ENCODE assay signal across 8 cellular contexts in genomic region chr22:50525991-50526848, GRCh38. TPM values are rescaled to one million over a fixed set of nuclear protein-coding genes. Genes with fewer than 3 reads are reported as not detected.
DNase-seq lines count a peak whose midpoint lies in the region; ATAC-seq and TF ChIP-seq lines count a peak whose summit lies in the region.

No MANE protein-coding gene starts in this region.

- in situ Hi-C loops in transverse colon (cut with MboI; ENCODE audit: low pct_ligation_motif_present in 1 of 4, low pct_unique_long_range_greater_than_20kb in 1 of 4, low sequenced_read_pairs in 3 of 4), result no loop called here

- H3K4me1 ChIP-seq in SJSA1 (replicated peaks) (peaks cover 43% of the 10 kb centered on the region), transverse colon (peaks cover 14 to 58% (median 47%) of the 10 kb centered on the region in 4 donors)

- TF ChIP-seq CTCF in osteocyte (IDR thresholded peaks at IDR 0.05) (peak; percentile 75), transverse colon (IDR thresholded peaks at IDR 0.05) (peak; percentile 37 to 76 (median 69))

- no peak for TF ChIP-seq POLR2A in transverse colon (IDR thresholded peaks at IDR 0.05)

- peak overlapping the region; percentile 63 for H3K27ac ChIP-seq in SJSA1
- peak overlapping the region; percentile 95 to 99 (median 98) for H3K27ac ChIP-seq in transverse colon

- H3K9me3 ChIP-seq in SJSA1 (replicated peaks) (peaks cover 17% of the 10 kb centered on the region), transverse colon (no peaks in the 10 kb centered on the region)

- H3K27me3 Mint-ChIP-seq in osteocyte (ENCODE audit: unreplicated experiment), result no peaks in the 10 kb centered on the region

- no peaks in the 10 kb centered on the region for H3K9me3 Mint-ChIP-seq in osteocyte (ENCODE audit: unreplicated experiment)

- peak overlapping the region; percentile 68 for H3K27ac Mint-ChIP-seq in osteocyte (ENCODE audit: unreplicated experiment)

- intact Hi-C loops in transverse colon (cut with DNase I; ENCODE audit: low total_unique reads), result no loop called here

- H3K36me3 ChIP-seq in SJSA1 (peaks cover 42% of the 10 kb centered on the region), transverse colon (peaks cover 0 to 11% (median 0%) of the 10 kb centered on the region in 4 donors)

- H3K4me3 ChIP-seq in SJSA1 (peak overlapping the region; percentile 53), transverse colon (peak overlapping the region; percentile 58 to 86 (median 74))

- TF ChIP-seq RAD21 in Ishikawa (IDR thresholded peaks at IDR 0.05; ENCODE audit: low read depth), result peak; percentile 8; the same call in 1 of the 2 replicates

- H3K27me3 ChIP-seq in SJSA1 (replicated peaks) (peaks cover 17% of the 10 kb centered on the region), transverse colon (no peaks in the 10 kb centered on the region)

- no peak for TF ChIP-seq EP300 in Ishikawa (IDR thresholded peaks at IDR 0.05; ENCODE audit: borderline replicate concordance)
- no peak for TF ChIP-seq EP300 in transverse colon (IDR thresholded peaks at IDR 0.05; ENCODE audit: low read depth)

- peaks cover 26% of the 10 kb centered on the region for H3K4me1 Mint-ChIP-seq in osteocyte (ENCODE audit: unreplicated experiment)

- WGBS in transverse colon (ENCODE audit: low coverage in 1 of 2), 2 donors, result 1% methylated on average over 52 of the region's 93 CpGs; no CpG with 5 or more reads in 1 of the 2 donors

- peak overlapping the region; percentile 65 for H3K4me3 Mint-ChIP-seq in osteocyte (ENCODE audit: unreplicated experiment)

- ATAC-seq in GM21528 (IDR thresholded peaks at IDR 0.05; ENCODE audit: low FRiP score, unreplicated experiment), result peak; percentile 23

- DNase-seq in DMS79 treated with DMSO at 0.1 percent for 48 hours (lab: John Stamatoyannopoulos, UW) (peak; percentile 15), SJSA1 (ENCODE audit: low read depth in 1 of 2, low spot score in 2 of 2) (peak; percentile 88 to 90), glomerular visceral epithelial cell (ENCODE audit: extremely low spot score) (peak; percentile 75), osteocyte (ENCODE audit: extremely low spot score, unreplicated experiment) (peak; percentile 92), transverse colon (peak; percentile 88)
- DNase-seq in activated naive CD4-positive, alpha-beta T cell treated with anti-CD3 and anti-CD28 coated beads, Interleukin-2, amount 50 U/mL, for 16 hours, result peak; percentile 85

- H3K36me3 Mint-ChIP-seq in osteocyte (ENCODE audit: unreplicated experiment), result peaks cover 4% of the 10 kb centered on the region

TF ChIP-seq in Ishikawa, 13 proteins besides CTCF, POLR2A, EP300 and RAD21:
- TF ChIP-seq ZBTB7A (IDR thresholded peaks at IDR 0.05; ENCODE audit: low read depth) (peak; percentile 80), NFIC (IDR thresholded peaks at IDR 0.05) (no peak), MAX (IDR thresholded peaks at IDR 0.05) (peak; percentile 52; the same call in 1 of the 2 replicates)

RNA-seq across cellular contexts. Expression of gene SCO2, which starts 0.8 kb away (rescaled TPM):
- 2.0 and 6.3 TPM in 2 replicates for total RNA-seq in SJSA1 (2014; rRNA removed; shearing (Covaris generic))
- total RNA-seq in osteocyte (2.8 TPM in 1 of 2 replicates, not detected in the other), transverse colon (10 to 100 TPM in 1 of 4 donors, 1 to 10 TPM in 2, not detected in 1; 5.1 to 63.6 (median 5.9) TPM)

RNA-seq across cellular contexts. Expression of gene TYMP, which starts 3.6 kb away (rescaled TPM):
- total RNA-seq in SJSA1 (2014; rRNA removed; shearing (Covaris generic)), result 3.2 and 12.6 TPM in 2 replicates
- 9.0 and 10.8 TPM in 2 replicates for total RNA-seq in osteocyte
- 10 to 100 TPM; 27.5 to 60.7 (median 32.2) TPM for total RNA-seq in transverse colon

RNA-seq across cellular contexts. Expression of gene NCAPH2, which starts 18.2 kb away (rescaled TPM):
- 106 and 113 TPM in 2 replicates for total RNA-seq in SJSA1 (2014; rRNA removed; shearing (Covaris generic))
- total RNA-seq in osteocyte (46.3 and 47.0 TPM in 2 replicates), transverse colon (10 to 100 TPM; 26.5 to 64.7 (median 41.6) TPM)

RNA-seq across cellular contexts. Expression of gene LMF2, which starts 18.7 kb away (rescaled TPM):
- 34.7 and 53.5 TPM in 2 replicates for total RNA-seq in SJSA1 (2014; rRNA removed; shearing (Covaris generic))
- total RNA-seq in osteocyte, result 107 and 108 TPM in 2 replicates
- total RNA-seq in transverse colon, result 100 to 1,000 TPM in 1 of 4 donors, 10 to 100 TPM in 3; 54.0 to 119 (median 79.9) TPM

RNA-seq across cellular contexts. Expression of gene KLHDC7B, which starts 19.5 kb away (rescaled TPM):
- 0.11 and 0.66 TPM in 2 replicates for total RNA-seq in SJSA1 (2014; rRNA removed; shearing (Covaris generic))
- total RNA-seq in osteocyte (0.21 TPM in 1 of 2 replicates, not detected in the other), transverse colon (1 to 10 TPM in 1 of 4 donors, under 1 TPM in 2, not detected in 1; 0.14 to 1.5 (median 0.32) TPM)

Comparison
In these comparisons a context has a peak if more than half of its experiments do, and no peak if none do; other contexts are left out.
1. Peak in every context shown above with its lines: DNase-seq, ATAC-seq, H3K4me3 ChIP-seq and H3K27ac ChIP-seq.
2. DNase-seq: peak in every context shown above with its lines; median percentile 92 in osteocyte; 89 in SJSA1; 88 in transverse colon; 85 in activated naive CD4-positive, alpha-beta T cell treated with anti-CD3 and anti-CD28 coated beads, Interleukin-2, amount 50 U/mL, for 16 hours; 75 in glomerular visceral epithelial cell; 15 in DMS79 treated with DMSO at 0.1 percent for 48 hours.